ENCODE assay signal across 15 cellular contexts in the genomic region with DNA sequence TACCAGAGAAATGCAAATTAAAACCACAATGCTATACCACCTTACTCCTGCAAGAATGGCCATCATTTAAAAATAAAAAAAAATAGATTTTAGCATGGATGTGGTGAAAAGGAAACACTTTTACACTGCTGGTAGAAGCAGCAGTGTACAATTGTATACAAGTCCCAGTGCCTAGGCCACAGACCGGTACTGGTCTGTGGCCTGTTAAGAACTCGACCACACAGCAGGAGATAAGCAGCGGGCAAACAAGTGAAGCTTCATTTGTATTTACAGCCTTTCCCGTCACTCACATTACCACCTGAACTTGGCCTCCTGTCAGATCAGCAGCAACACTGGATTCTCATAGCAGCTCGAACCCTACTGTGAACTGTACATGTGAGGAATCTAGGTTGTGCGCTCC.
DNase-seq lines count a peak whose midpoint lies in the region; ATAC-seq lines count a peak whose summit lies in the region.
"Had no signal": no experiment of that assay in that cellular context is flagged by ENCODE, and none has a peak within 500 bp of the region (broad histone marks: within the 10 kb centered on the region; RNA-seq: fewer than 3 reads in every experiment).

No MANE protein-coding gene starts in this region.

- no peaks in the 10 kb centered on the region for H3K36me3 ChIP-seq in SJCRH30

- 69% methylated on average over 6 of the region's 6 CpGs for WGBS in right cardiac atrium

- intact Hi-C loops in right cardiac atrium (cut with DNase I) = no loop called here
- intact Hi-C loops in left cardiac atrium (cut with DNase I) = no loop called here
- intact Hi-C loops in sciatic nerve (cut with DNase I) = no loop called here

- H3K27me3 ChIP-seq in right cardiac atrium (ENCODE audit: control insufficient read depth, insufficient read depth) (no peaks in the 10 kb centered on the region), SJCRH30 (no peaks in the 10 kb centered on the region)

- DNase-seq in NCI-H748 (lab: John Stamatoyannopoulos, UW; ENCODE audit: unreplicated experiment) = peak; percentile 11
- DNase-seq in NCI-H748 treated with DMSO at 0.1 percent for 48 hours (lab: John Stamatoyannopoulos, UW) = no peak
- no peak for DNase-seq in right cardiac atrium
- DNase-seq in left cardiac atrium = no peak
- peak; percentile 16 to 30 for DNase-seq in SJCRH30
- no peak for DNase-seq in KG1 (lab: John Stamatoyannopoulos, UW)
- no peak for DNase-seq in sciatic nerve (ENCODE audit: low spot score)
- DNase-seq: CD8-positive, alpha-beta T cell; COR-L47; DMS153; DMS79 treated with DMSO at 0.1 percent for 48 hours; EL; HCEC 1CT; HFFc6 had no signal

- H3K9me3 ChIP-seq in right cardiac atrium (ENCODE audit: control insufficient read depth, low read length) = no peaks in the 10 kb centered on the region
- H3K9me3 ChIP-seq in SJCRH30 (replicated peaks) = no peaks in the 10 kb centered on the region

- peaks cover 2% of the 10 kb centered on the region for H3K4me1 ChIP-seq in right cardiac atrium (ENCODE audit: control insufficient read depth, insufficient read depth, low read length)
- H3K4me1 ChIP-seq in SJCRH30 = no peaks in the 10 kb centered on the region

- H3K27ac ChIP-seq in right cardiac atrium (ENCODE audit: low read length) (peak overlapping the region; percentile 71), SJCRH30 (no peak overlapping the region)
- H3K27ac ChIP-seq: 22Rv1 had no signal

- peak overlapping the region; percentile 0 for H3K4me3 ChIP-seq in right cardiac atrium (ENCODE audit: low read length)
- no peak overlapping the region for H3K4me3 ChIP-seq in SJCRH30

- ATAC-seq in right cardiac atrium (no peak), left cardiac atrium (no peak), sciatic nerve (no peak)
- ATAC-seq: CD8-positive, alpha-beta T cell had no signal

Comparison
In these comparisons a context has a peak if more than half of its experiments do, and no peak if none do; other contexts are left out.
1. DNase-seq: peak in NCI-H748 (single experiment) and SJCRH30 (2 of 2); none in NCI-H748 treated with DMSO at 0.1 percent for 48 hours (single experiment), right cardiac atrium (0 of 3), left cardiac atrium (single experiment), KG1 (single experiment) and sciatic nerve (single experiment).